Comparison of ENCODE assay signal across 8 cellular contexts in the genomic region with DNA sequence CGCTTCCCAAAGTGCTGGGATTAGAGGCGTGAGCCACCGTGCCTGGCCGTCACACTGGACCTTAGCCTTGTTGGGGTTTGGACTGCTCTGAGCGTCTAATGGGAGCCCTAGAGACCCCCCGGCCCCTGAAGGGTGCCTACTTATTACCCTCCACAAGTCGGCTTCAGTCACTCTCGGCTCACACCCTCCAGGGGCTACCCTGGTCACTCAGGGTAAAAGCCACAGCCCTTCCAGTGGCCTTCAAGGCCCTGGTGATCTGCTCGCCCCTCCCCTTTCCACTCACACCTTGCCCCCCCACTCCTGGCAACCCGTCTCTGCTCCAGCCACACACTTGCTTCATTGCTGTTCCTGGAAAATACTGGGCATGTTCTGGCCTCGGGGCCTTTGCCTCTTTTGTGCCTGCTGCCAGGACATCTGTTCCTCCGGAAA. TPM values are rescaled to one million over a fixed set of nuclear protein-coding genes. Genes with fewer than 3 reads are reported as not detected.
DNase-seq lines count a peak whose midpoint lies in the region; ATAC-seq and TF ChIP-seq lines count a peak whose summit lies in the region.

No MANE protein-coding gene starts in this region.

- H3K4me3 ChIP-seq in effector memory CD4-positive, alpha-beta T cell (ENCODE audit: insufficient read depth, low read depth, low read length, poor library complexity, severe bottlenecking), result peak overlapping the region; percentile 56
- peak overlapping the region; percentile 62 for H3K4me3 ChIP-seq in neural cell (ENCODE audit: low read length)

- no peaks in the 10 kb centered on the region for H3K9me3 ChIP-seq in effector memory CD4-positive, alpha-beta T cell (ENCODE audit: control insufficient read depth, low read length)
- no peaks in the 10 kb centered on the region for H3K9me3 ChIP-seq in neural cell (ENCODE audit: low read length)

- H3K27me3 ChIP-seq in effector memory CD4-positive, alpha-beta T cell (replicated peaks; ENCODE audit: control insufficient read depth, insufficient read depth, low read length, poor library complexity, severe bottlenecking), result no peaks in the 10 kb centered on the region
- H3K27me3 ChIP-seq in neural cell (ENCODE audit: insufficient read depth, low read depth, low read length), result no peaks in the 10 kb centered on the region

- ATAC-seq in HG03025 (IDR thresholded peaks at IDR 0.05; ENCODE audit: low FRiP score, unreplicated experiment), result no peak

- no peak overlapping the region for H2AFZ ChIP-seq in neural cell (ENCODE audit: low read depth, low read length)

- TF ChIP-seq EP300 in neural cell (conservative IDR thresholded peaks at IDR 0.05; ENCODE audit: poor library complexity, severe bottlenecking), result no peak

- H3K4me2 ChIP-seq in neural cell (ENCODE audit: low read length), result no peak overlapping the region

- no peak overlapping the region for H3K9ac ChIP-seq in neural cell (ENCODE audit: low read length)

- no peaks in the 10 kb centered on the region for H3K36me3 ChIP-seq in effector memory CD4-positive, alpha-beta T cell (ENCODE audit: control insufficient read depth, insufficient read depth, low read length)
- no peaks in the 10 kb centered on the region for H3K36me3 ChIP-seq in neural cell (ENCODE audit: insufficient read depth, low read length)

- in situ Hi-C loops in G401 (cut with HindIII; ENCODE audit: low sequenced_read_pairs), result no loop called here

- peak overlapping the region; percentile 99 for H3K27ac ChIP-seq in effector memory CD4-positive, alpha-beta T cell (ENCODE audit: insufficient read depth, low read length, poor library complexity, severe bottlenecking)
- no peak overlapping the region for H3K27ac ChIP-seq in neural cell (ENCODE audit: low read length)

- no peak for TF ChIP-seq CTCF in neural cell (IDR thresholded peaks at IDR 0.05; ENCODE audit: poor library complexity, severe bottlenecking)

- peak; percentile 51 for DNase-seq in G401 (ENCODE audit: low spot score)
- peak; percentile 41 for DNase-seq in NCI-H446 treated with DMSO at 0.1 percent for 48 hours (lab: John Stamatoyannopoulos, UW)
- peak in 1 of 3 donors; percentile 4 for DNase-seq in effector memory CD4-positive, alpha-beta T cell
- DNase-seq in activated CD4-positive, CD25-positive, alpha-beta regulatory T cell (lab: John Stamatoyannopoulos, UW), result no peak
- DNase-seq in iPS-NIHi7 (ENCODE audit: extremely low spot score), result no peak
- no peak for DNase-seq in NCI-H1105 treated with DMSO at 0.1 percent for 48 hours (lab: John Stamatoyannopoulos, UW)

- peaks cover 18% of the 10 kb centered on the region for H3K4me1 ChIP-seq in effector memory CD4-positive, alpha-beta T cell (ENCODE audit: control insufficient read depth, insufficient read depth, low read length, poor library complexity, severe bottlenecking)

- no peaks in the 10 kb centered on the region for H3K9me2 ChIP-seq in neural cell (ENCODE audit: insufficient read depth, low read length)

- H3K79me2 ChIP-seq in neural cell (replicated peaks; ENCODE audit: insufficient read depth, low read length), result no peaks in the 10 kb centered on the region

- TF ChIP-seq RAD21 in neural cell (conservative IDR thresholded peaks at IDR 0.05), result no peak

- H4K20me1 ChIP-seq in neural cell (ENCODE audit: insufficient read depth), result no peaks in the 10 kb centered on the region

- no peaks in the 10 kb centered on the region for H3F3A ChIP-seq in neural cell (ENCODE audit: insufficient read depth, low read length, poor library complexity, severe bottlenecking)

TF ChIP-seq in neural cell, 6 proteins besides CTCF, POLR2A, EP300 and RAD21:
- TF ChIP-seq MXI1 (conservative IDR thresholded peaks at IDR 0.05; ENCODE audit: poor library complexity, severe bottlenecking) (no peak), SMC3 (conservative IDR thresholded peaks at IDR 0.05; ENCODE audit: poor library complexity) (no peak)

RNA-seq across cellular contexts. Expression of a gene that starts 3.6 kb away (rescaled TPM):
- 0.41 and 0.80 TPM in 2 replicates for total RNA-seq in G401 (2014; rRNA removed; shearing (Covaris generic))
- 1.1 and 3.4 TPM in 2 replicates for polyA plus RNA-seq in neural cell
- polyA minus RNA-seq in neural cell, result 0.49 and 0.58 TPM in 2 replicates

RNA-seq across cellular contexts. Expression of a gene that starts 39.5 kb away (rescaled TPM):
- total RNA-seq in G401 (2014; rRNA removed; shearing (Covaris generic)), result 22.6 and 27.9 TPM in 2 replicates
- 9.5 and 9.8 TPM in 2 replicates for polyA plus RNA-seq in neural cell
- polyA minus RNA-seq in neural cell, result 8.5 TPM in 2 replicates

RNA-seq across cellular contexts. Expression of a gene that starts 46.7 kb away (rescaled TPM):
- 22.3 and 27.4 TPM in 2 replicates for total RNA-seq in G401 (2014; rRNA removed; shearing (Covaris generic))
- polyA plus RNA-seq in neural cell, result 0.78 and 5.2 TPM in 2 replicates
- polyA minus RNA-seq in neural cell, result 0.97 and 1.6 TPM in 2 replicates

Comparison
In these comparisons a context has a peak if more than half of its experiments do, and no peak if none do; other contexts are left out.
1. DNase-seq: peak in G401 (single experiment) and NCI-H446 treated with DMSO at 0.1 percent for 48 hours (single experiment); none in activated CD4-positive, CD25-positive, alpha-beta regulatory T cell (0 of 4), iPS-NIHi7 (single experiment) and NCI-H1105 treated with DMSO at 0.1 percent for 48 hours (single experiment).